ENCODE assay signal across 8 cellular contexts in the genomic region with DNA sequence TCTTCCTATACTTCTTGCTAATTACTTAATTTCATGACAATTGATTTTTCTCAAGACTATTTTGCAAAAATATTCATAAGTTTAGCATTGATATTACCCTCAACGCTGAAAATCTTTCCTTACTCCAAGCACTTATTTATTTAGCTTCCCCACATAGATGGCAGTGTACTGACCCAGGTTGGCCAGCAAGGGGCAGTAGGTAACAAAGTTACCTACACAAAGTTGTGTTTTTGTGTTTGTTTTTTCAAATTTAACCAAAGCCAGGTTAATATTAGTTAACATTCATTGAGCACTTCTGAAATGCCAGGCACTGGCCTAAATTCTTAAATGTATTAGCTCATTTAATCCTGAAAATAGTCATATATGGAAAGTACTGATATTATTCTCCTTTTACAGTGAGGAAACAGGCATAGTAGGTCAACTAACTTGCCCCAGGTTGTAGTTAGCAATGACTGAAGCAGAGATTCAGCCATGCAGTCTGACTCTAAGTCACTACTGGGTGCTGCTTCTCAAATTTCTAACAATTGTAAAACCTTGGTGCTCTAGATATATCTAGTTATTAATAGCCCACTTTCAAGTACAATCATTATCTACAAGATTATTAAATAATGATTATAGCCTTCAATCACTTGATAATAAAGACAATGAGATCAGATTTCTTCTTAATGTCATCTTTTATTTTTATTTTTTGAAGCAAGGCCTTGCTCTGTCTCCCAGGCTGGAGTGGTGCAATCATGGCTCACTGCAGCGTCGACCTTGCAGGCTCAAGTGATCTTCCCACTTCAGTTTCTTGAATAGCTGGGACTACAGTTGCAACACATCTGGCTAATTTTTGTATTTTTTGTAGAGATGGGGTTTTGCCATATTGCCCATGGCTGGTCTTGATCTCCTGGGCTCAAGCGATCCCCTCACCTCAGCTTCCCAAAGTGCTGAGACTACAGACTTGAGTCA. TPM values are rescaled to one million over a fixed set of nuclear protein-coding genes. Genes with fewer than 3 reads are reported as not detected.
DNase-seq lines count a peak whose midpoint lies in the region; ATAC-seq, FAIRE-seq and TF ChIP-seq lines count a peak whose summit lies in the region.

No MANE protein-coding gene starts in this region.

- H3K4me3 Mint-ChIP-seq in CD8-positive, alpha-beta T cell, result no peak overlapping the region
- no peak overlapping the region for H3K4me3 Mint-ChIP-seq in activated T-helper 17 cell treated with anti-CD3 and anti-CD28 coated beads, Interleukin-2, amount 50 U/mL, for 72 hours
- H3K4me3 Mint-ChIP-seq in glutamatergic neuron (ENCODE audit: unreplicated experiment), result no peak overlapping the region

- no peak overlapping the region for H3K27ac Mint-ChIP-seq in CD8-positive, alpha-beta T cell
- no peak overlapping the region for H3K27ac Mint-ChIP-seq in activated T-helper 17 cell treated with anti-CD3 and anti-CD28 coated beads, Interleukin-2, amount 50 U/mL, for 72 hours
- no peak overlapping the region for H3K27ac Mint-ChIP-seq in glutamatergic neuron (ENCODE audit: unreplicated experiment)

- H3K36me3 ChIP-seq in CD8-positive, alpha-beta T cell (ENCODE audit: insufficient read depth, low read length), result no peaks in the 10 kb centered on the region
- H3K36me3 ChIP-seq in small intestine (ENCODE audit: control insufficient read depth in 2 of 2, insufficient read depth in 2 of 2, low read length in 2 of 2), result no peaks in the 10 kb centered on the region

- H3K4me1 ChIP-seq in CD8-positive, alpha-beta T cell (ENCODE audit: insufficient read depth, low read length), result peaks cover 2% of the 10 kb centered on the region
- peaks cover 0 to 5% of the 10 kb centered on the region in 2 donors for H3K4me1 ChIP-seq in small intestine (ENCODE audit: control insufficient read depth in 2 of 2, insufficient read depth in 1 of 2, low read depth in 1 of 2, low read length in 1 of 2)

- POLR2A ChIA-PET in CD8-positive, alpha-beta T cell (lab: Charles Lee), result interaction anchor here (0.6 kb wide), 1 partner anchor 100 kb away, joined by 3 read pairs; no protein-coding TSS in a partner anchor

- WGBS in small intestine, 3 donors, result 69 to 73% (median 70%) methylated on average over 4 of the region's 4 CpGs

- ATAC-seq in CD8-positive, alpha-beta T cell, result peak; percentile 75
- peak; percentile 58 for ATAC-seq in GM18909 (IDR thresholded peaks at IDR 0.05; ENCODE audit: poor library complexity, unreplicated experiment)
- ATAC-seq in activated T-helper 17 cell treated with anti-CD3 and anti-CD28 coated beads, Interleukin-2, amount 50 U/mL, for 72 hours (replicated peaks), result peak; percentile 60
- ATAC-seq in HG03175 (IDR thresholded peaks at IDR 0.05; ENCODE audit: unreplicated experiment), result no peak
- ATAC-seq in HG02571 (IDR thresholded peaks at IDR 0.05; ENCODE audit: unreplicated experiment), result no peak

- H3K9me3 Mint-ChIP-seq in CD8-positive, alpha-beta T cell, result no peaks in the 10 kb centered on the region
- no peaks in the 10 kb centered on the region for H3K9me3 Mint-ChIP-seq in activated T-helper 17 cell treated with anti-CD3 and anti-CD28 coated beads, Interleukin-2, amount 50 U/mL, for 72 hours
- peaks cover 5% of the 10 kb centered on the region for H3K9me3 Mint-ChIP-seq in glutamatergic neuron (ENCODE audit: unreplicated experiment)

- peak in 4 of 7 experiments; percentile 9 to 37 (median 28) for DNase-seq in CD8-positive, alpha-beta T cell
- peak; percentile 12 for DNase-seq in NCI-H1694 treated with DMSO at 0.1 percent for 48 hours (lab: John Stamatoyannopoulos, UW)
- peak; percentile 27 for DNase-seq in glutamatergic neuron
- peak; percentile 62 for DNase-seq in small intestine

- CTCF ChIA-PET in CD8-positive, alpha-beta T cell (lab: Charles Lee), result interaction anchor here (0.6 to 1.8 kb wide), 10 partner anchors 8 to 498 kb away, joined by 3 to 13 read pairs (median 4); no protein-coding TSS in a partner anchor

- intact Hi-C loops in CD8-positive, alpha-beta T cell (cut with DNase I, micrococcal nuclease), result loop anchor here (1.0 to 2.0 kb wide), 2 partner anchors 54 to 230 kb away; no protein-coding TSS in a partner anchor

- TF ChIP-seq CTCF in CD8-positive, alpha-beta T cell (IDR thresholded peaks at IDR 0.05), result peak; percentile 91
- TF ChIP-seq CTCF in glutamatergic neuron (IDR thresholded peaks at IDR 0.05; ENCODE audit: partially characterized antibody, unreplicated experiment), result peak; percentile 86

- no peaks in the 10 kb centered on the region for H3K36me3 Mint-ChIP-seq in CD8-positive, alpha-beta T cell
- H3K36me3 Mint-ChIP-seq in activated T-helper 17 cell treated with anti-CD3 and anti-CD28 coated beads, Interleukin-2, amount 50 U/mL, for 72 hours (ENCODE audit: low read depth), result no peaks in the 10 kb centered on the region
- H3K36me3 Mint-ChIP-seq in glutamatergic neuron (ENCODE audit: unreplicated experiment), result no peaks in the 10 kb centered on the region

- no peaks in the 10 kb centered on the region for H3K27me3 Mint-ChIP-seq in CD8-positive, alpha-beta T cell (ENCODE audit: low read depth)
- no peaks in the 10 kb centered on the region for H3K27me3 Mint-ChIP-seq in activated T-helper 17 cell treated with anti-CD3 and anti-CD28 coated beads, Interleukin-2, amount 50 U/mL, for 72 hours
- H3K27me3 Mint-ChIP-seq in glutamatergic neuron (ENCODE audit: unreplicated experiment), result no peaks in the 10 kb centered on the region

- no peak for FAIRE-seq in small intestine (lab: Jason Lieb, UNC)

- H3K27me3 ChIP-seq in CD8-positive, alpha-beta T cell (ENCODE audit: insufficient read depth, low read length), result no peaks in the 10 kb centered on the region
- no peaks in the 10 kb centered on the region for H3K27me3 ChIP-seq in small intestine (ENCODE audit: control insufficient read depth in 2 of 2, insufficient read depth in 2 of 2, low read length in 2 of 2)

- no peak overlapping the region for H3K4me3 ChIP-seq in CD8-positive, alpha-beta T cell (ENCODE audit: low read depth, low read length)
- H3K4me3 ChIP-seq in small intestine (ENCODE audit: low read depth in 1 of 2, low read length in 2 of 2), result no peak overlapping the region

- H3K9me3 ChIP-seq in CD8-positive, alpha-beta T cell (ENCODE audit: low read length), result no peaks in the 10 kb centered on the region
- H3K9me3 ChIP-seq in small intestine (ENCODE audit: control insufficient read depth, low read depth), result no peaks in the 10 kb centered on the region

- H3K27ac ChIP-seq in CD8-positive, alpha-beta T cell (ENCODE audit: low read depth, low read length), result no peak overlapping the region
- H3K27ac ChIP-seq in small intestine (ENCODE audit: low read depth in 1 of 2, low read length in 1 of 2), result no peak overlapping the region

- H3K4me1 Mint-ChIP-seq in CD8-positive, alpha-beta T cell (ENCODE audit: low read depth), result peaks cover 3% of the 10 kb centered on the region
- no peaks in the 10 kb centered on the region for H3K4me1 Mint-ChIP-seq in activated T-helper 17 cell treated with anti-CD3 and anti-CD28 coated beads, Interleukin-2, amount 50 U/mL, for 72 hours
- H3K4me1 Mint-ChIP-seq in glutamatergic neuron (ENCODE audit: low read depth, unreplicated experiment), result peaks cover 2% of the 10 kb centered on the region

RNA-seq across cellular contexts. Expression of a gene that starts 5.8 kb away (rescaled TPM):
- 1 to 10 TPM; 5.9 to 6.1 TPM for total RNA-seq in CD8-positive, alpha-beta T cell
- 10 to 100 TPM; 35.5 to 68.3 TPM for total RNA-seq in activated T-helper 17 cell treated with anti-CD3 and anti-CD28 coated beads, Interleukin-2, amount 50 U/mL, for 72 hours
- total RNA-seq in glutamatergic neuron (ENCODE audit: unreplicated experiment), result 25.0 TPM
- polyA plus RNA-seq in small intestine, result 100 to 1,000 TPM in 1 of 3 donors, 10 to 100 TPM in 2; 57.3 to 105 (median 73.4) TPM

RNA-seq across cellular contexts. Expression of a gene that starts 31.8 kb away (rescaled TPM):
- total RNA-seq in CD8-positive, alpha-beta T cell, result 10 to 100 TPM in 1 of 2 experiments, 1 to 10 TPM in 1; 8.4 to 11.1 TPM
- total RNA-seq in activated T-helper 17 cell treated with anti-CD3 and anti-CD28 coated beads, Interleukin-2, amount 50 U/mL, for 72 hours, result 10 to 100 TPM; 11.4 to 14.5 TPM
- total RNA-seq in glutamatergic neuron (ENCODE audit: unreplicated experiment), result 9.3 TPM
- polyA plus RNA-seq in small intestine, result 1 to 10 TPM; 3.4 to 8.9 (median 3.8) TPM

Comparison
In these comparisons a context has a peak if more than half of its experiments do, and no peak if none do; other contexts are left out.
1. ATAC-seq: peak in CD8-positive, alpha-beta T cell (single experiment), GM18909 (single experiment) and activated T-helper 17 cell treated with anti-CD3 and anti-CD28 coated beads, Interleukin-2, amount 50 U/mL, for 72 hours (single experiment); none in HG03175 (single experiment) and HG02571 (single experiment).
2. DNase-seq: peak in every context shown above with its lines; median percentile 62 in small intestine; 28 in CD8-positive, alpha-beta T cell; 27 in glutamatergic neuron; 12 in NCI-H1694 treated with DMSO at 0.1 percent for 48 hours.